In genomic region chr13:20336761-20337160, GRCh38 we compare ENCODE assay signal across 26 cellular contexts.
"Had no signal": no experiment of that assay in that cellular context is flagged by ENCODE, and none has a peak within 500 bp of the region (broad histone marks: within the 10 kb centered on the region; RNA-seq: fewer than 3 reads in every experiment).

No MANE protein-coding gene starts in this region.

- H3K4me3 Mint-ChIP-seq: effector memory CD8-positive, alpha-beta T cell; memory B cell; natural killer cell; neural crest cell; stimulated activated naive CD8-positive, alpha-beta T cell treated with anti-CD3 and anti-CD28 coated beads, Interleukin-15, amount 100 ng/mL, for 72 hours had no signal

- H3K27ac Mint-ChIP-seq: memory B cell, progenitor cell of endocrine pancreas had no signal

- H3K4me1 ChIP-seq: gastroesophageal sphincter, parathyroid adenoma, transverse colon, upper lobe of right lung, uterus had no signal

- DNase-seq: cortex of kidney; effector memory CD8-positive, alpha-beta T cell; foreskin fibroblast; heart left ventricle; kidney; natural killer cell; stimulated activated CD4-positive, alpha-beta T cell treated with anti-CD3 and anti-CD28 coated beads, Interleukin-12 subunit alpha, Interleukin-12 subunit beta, amount 100 ng/mL, for 4 hours; stimulated activated CD4-positive, alpha-beta T cell treated with anti-CD3 and anti-CD28 coated beads, Interleukin-1b, Interleukin-23, amount 100 ng/mL, for 48 hours; stimulated activated CD4-positive, alpha-beta T cell treated with anti-CD3 and anti-CD28 coated beads, Interleukin-4, amount 100 ng/mL, for 1 hour; stimulated activated CD8-positive, alpha-beta memory T cell treated with anti-CD3 and anti-CD28 coated beads, Interleukin-4, amount 100 ng/mL, for 48 hours; stimulated activated naive CD4-positive, alpha-beta T cell; stimulated activated naive CD8-positive, alpha-beta T cell treated with anti-CD3 and anti-CD28 coated beads, Interleukin-15, amount 100 ng/mL, for 72 hours; transverse colon; upper lobe of right lung; uterus had no signal

- H3K27me3 Mint-ChIP-seq: stimulated activated naive CD8-positive, alpha-beta T cell treated with anti-CD3 and anti-CD28 coated beads, Interleukin-15, amount 100 ng/mL, for 72 hours had no signal

- H3K9me3 ChIP-seq: gastroesophageal sphincter, heart left ventricle, neutrophil, suprapubic skin, transverse colon, upper lobe of right lung, uterus had no signal

- H3K36me3 ChIP-seq: gastroesophageal sphincter, heart left ventricle, neutrophil, suprapubic skin, transverse colon, upper lobe of right lung, uterus had no signal

- H3K4me3 ChIP-seq: gastroesophageal sphincter, heart left ventricle, hepatocyte, lung, smooth muscle cell, suprapubic skin, transverse colon, upper lobe of right lung, uterus had no signal

- H3K36me3 Mint-ChIP-seq: memory B cell, natural killer cell had no signal

- H3K27ac ChIP-seq: epithelial cell of prostate, gastroesophageal sphincter, heart left ventricle, hepatocyte, neutrophil, parathyroid adenoma, suprapubic skin, transverse colon, upper lobe of right lung, uterus had no signal

- H3K9me3 Mint-ChIP-seq: effector memory CD8-positive, alpha-beta T cell; memory B cell; natural killer cell; neural crest cell; stimulated activated naive CD8-positive, alpha-beta T cell treated with anti-CD3 and anti-CD28 coated beads, Interleukin-15, amount 100 ng/mL, for 72 hours had no signal
